In genomic region chr2:127874378-127875271, GRCh38 we compare ENCODE assay signal across 11 cellular contexts. TPM values are rescaled to one million over a fixed set of nuclear protein-coding genes. Genes with fewer than 3 reads are reported as not detected.
DNase-seq lines count a peak whose midpoint lies in the region; ATAC-seq and TF ChIP-seq lines count a peak whose summit lies in the region.
"Had no signal": no experiment of that assay in that cellular context is flagged by ENCODE, and none has a peak within 500 bp of the region (broad histone marks: within the 10 kb centered on the region; RNA-seq: fewer than 3 reads in every experiment).

No MANE protein-coding gene starts in this region.

- H3K4me1 Mint-ChIP-seq in activated B cell treated with CpG ODN at 0.5 μM for 24 hours: peaks cover 24% of the 10 kb centered on the region

- no peak for ATAC-seq in activated B cell treated with CpG ODN at 0.5 μM for 24 hours (ENCODE audit: low read depth)
- no peak for ATAC-seq in GM19452 (IDR thresholded peaks at IDR 0.05; ENCODE audit: unreplicated experiment)
- no peak for ATAC-seq in omental fat pad (ENCODE audit: low FRiP score)
- ATAC-seq: mucosa of descending colon had no signal

- H3K36me3 Mint-ChIP-seq in activated B cell treated with CpG ODN at 0.5 μM for 24 hours (ENCODE audit: low read depth): peaks cover 64% of the 10 kb centered on the region

- TF ChIP-seq CTCF in activated B cell treated with CpG ODN at 0.5 μM for 24 hours (IDR thresholded peaks at IDR 0.05) (no peak), left ventricle myocardium inferior (IDR thresholded peaks at IDR 0.05; ENCODE audit: borderline replicate concordance) (no peak), omental fat pad (IDR thresholded peaks at IDR 0.05) (no peak)

- POLR2A ChIA-PET in activated B cell treated with CpG ODN at 0.5 μM for 24 hours (lab: Charles Lee): no interaction called here

- no peaks in the 10 kb centered on the region for H3K27me3 Mint-ChIP-seq in activated B cell treated with CpG ODN at 0.5 μM for 24 hours

- no peaks in the 10 kb centered on the region for H3K27me3 ChIP-seq in left ventricle myocardium inferior (ENCODE audit: low read depth)

- intact Hi-C loops in activated B cell treated with CpG ODN at 0.5 μM for 24 hours (cut with micrococcal nuclease) (no loop called here), left ventricle myocardium inferior (cut with micrococcal nuclease) (no loop called here)

- H3K9me3 ChIP-seq in left ventricle myocardium inferior (replicated peaks): no peaks in the 10 kb centered on the region
- H3K9me3 ChIP-seq: mucosa of descending colon had no signal

- peak; percentile 19 for DNase-seq in stimulated activated CD4-positive, alpha-beta T cell treated with anti-CD3 and anti-CD28 coated beads, Interleukin-1b, Interleukin-23, amount 100 ng/mL, for 48 hours
- no peak for DNase-seq in stimulated activated CD4-positive, alpha-beta T cell treated with anti-CD3 and anti-CD28 coated beads, Interleukin-4, amount 100 ng/mL, for 4 hours
- DNase-seq in activated B cell treated with CpG ODN at 0.5 μM for 24 hours: no peak
- no peak for DNase-seq in left ventricle myocardium inferior
- DNase-seq in NCI-H2107 (lab: John Stamatoyannopoulos, UW): no peak
- no peak for DNase-seq in Ammon's horn (ENCODE audit: low spot score)
- DNase-seq in omental fat pad (ENCODE audit: low spot score): no peak
- DNase-seq: KG1; mucosa of descending colon; stimulated activated CD4-positive, alpha-beta T cell treated with anti-CD3 and anti-CD28 coated beads, Interleukin-12 subunit alpha, Interleukin-12 subunit beta, amount 100 ng/mL, for 4 hours had no signal

- H3K4me3 ChIP-seq in left ventricle myocardium inferior: no peak overlapping the region
- H3K4me3 ChIP-seq: mucosa of descending colon had no signal

- peak overlapping the region; percentile 44 for H3K27ac ChIP-seq in left ventricle myocardium inferior (replicated peaks)

- CTCF ChIA-PET in activated B cell treated with CpG ODN at 0.5 μM for 24 hours (lab: Charles Lee): no interaction called here

- no peak overlapping the region for H3K4me3 Mint-ChIP-seq in activated B cell treated with CpG ODN at 0.5 μM for 24 hours

- peaks cover 48% of the 10 kb centered on the region for H3K4me1 ChIP-seq in left ventricle myocardium inferior

- peak overlapping the region; percentile 3 for H3K27ac Mint-ChIP-seq in activated B cell treated with CpG ODN at 0.5 μM for 24 hours

- no peaks in the 10 kb centered on the region for H3K9me3 Mint-ChIP-seq in activated B cell treated with CpG ODN at 0.5 μM for 24 hours

- peaks cover 40% of the 10 kb centered on the region for H3K36me3 ChIP-seq in left ventricle myocardium inferior

RNA-seq across cellular contexts. Expression of gene AMMECR1L, which starts 11.1 kb away (rescaled TPM):
- 14.9 and 15.5 TPM in 2 replicates for total RNA-seq in activated B cell treated with CpG ODN at 0.5 μM for 24 hours
- 9.7 TPM for total RNA-seq in left ventricle myocardium inferior
- total RNA-seq in omental fat pad: 10 to 100 TPM; 18.3 to 26.1 (median 21.6) TPM

RNA-seq across cellular contexts. Expression of gene POLR2D, which starts 16.7 kb away (rescaled TPM):
- total RNA-seq in activated B cell treated with CpG ODN at 0.5 μM for 24 hours: 41.5 and 41.7 TPM in 2 replicates
- total RNA-seq in left ventricle myocardium inferior: 19.4 TPM
- 10 to 100 TPM; 10.0 to 21.1 (median 12.8) TPM for total RNA-seq in omental fat pad
